Comparison of ENCODE assay signal across 2 cellular contexts in genomic region chr6:3336859-3337515, GRCh38.
TF ChIP-seq lines count a peak whose summit lies in the region.

No MANE protein-coding gene starts in this region.

TF ChIP-seq in GM23338, 12 proteins besides CTCF, POLR2A, EP300 and RAD21:
- TF ChIP-seq, protein P1, sequence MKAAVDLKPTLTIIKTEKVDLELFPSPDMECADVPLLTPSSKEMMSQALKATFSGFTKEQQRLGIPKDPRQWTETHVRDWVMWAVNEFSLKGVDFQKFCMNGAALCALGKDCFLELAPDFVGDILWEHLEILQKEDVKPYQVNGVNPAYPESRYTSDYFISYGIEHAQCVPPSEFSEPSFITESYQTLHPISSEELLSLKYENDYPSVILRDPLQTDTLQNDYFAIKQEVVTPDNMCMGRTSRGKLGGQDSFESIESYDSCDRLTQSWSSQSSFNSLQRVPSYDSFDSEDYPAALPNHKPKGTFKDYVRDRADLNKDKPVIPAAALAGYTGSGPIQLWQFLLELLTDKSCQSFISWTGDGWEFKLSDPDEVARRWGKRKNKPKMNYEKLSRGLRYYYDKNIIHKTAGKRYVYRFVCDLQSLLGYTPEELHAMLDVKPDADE (IDR thresholded peaks at IDR 0.05): no peak
- no peak for TF ChIP-seq ZNF462 (CRISPR knock-in tag; IDR thresholded peaks at IDR 0.05)
- TF ChIP-seq EZH2phosphoT487 (IDR thresholded peaks at IDR 0.05; ENCODE audit: unreplicated experiment): no peak
- no peak for TF ChIP-seq ZNF114 (CRISPR knock-in tag; IDR thresholded peaks at IDR 0.05)
- TF ChIP-seq STAT1 (IDR thresholded peaks at IDR 0.05; ENCODE audit: unreplicated experiment): no peak
- no peak for TF ChIP-seq CREB1 (CRISPR knock-in tag; IDR thresholded peaks at IDR 0.05; ENCODE audit: low read depth)
- TF ChIP-seq ZNF331 (CRISPR knock-in tag; IDR thresholded peaks at IDR 0.05; ENCODE audit: low read depth): no peak
- no peak for TF ChIP-seq POLR2AphosphoS5 (IDR thresholded peaks at IDR 0.05; ENCODE audit: low read depth)
- no peak for TF ChIP-seq JUNB (IDR thresholded peaks at IDR 0.05; ENCODE audit: unreplicated experiment)
- TF ChIP-seq, protein P2, sequence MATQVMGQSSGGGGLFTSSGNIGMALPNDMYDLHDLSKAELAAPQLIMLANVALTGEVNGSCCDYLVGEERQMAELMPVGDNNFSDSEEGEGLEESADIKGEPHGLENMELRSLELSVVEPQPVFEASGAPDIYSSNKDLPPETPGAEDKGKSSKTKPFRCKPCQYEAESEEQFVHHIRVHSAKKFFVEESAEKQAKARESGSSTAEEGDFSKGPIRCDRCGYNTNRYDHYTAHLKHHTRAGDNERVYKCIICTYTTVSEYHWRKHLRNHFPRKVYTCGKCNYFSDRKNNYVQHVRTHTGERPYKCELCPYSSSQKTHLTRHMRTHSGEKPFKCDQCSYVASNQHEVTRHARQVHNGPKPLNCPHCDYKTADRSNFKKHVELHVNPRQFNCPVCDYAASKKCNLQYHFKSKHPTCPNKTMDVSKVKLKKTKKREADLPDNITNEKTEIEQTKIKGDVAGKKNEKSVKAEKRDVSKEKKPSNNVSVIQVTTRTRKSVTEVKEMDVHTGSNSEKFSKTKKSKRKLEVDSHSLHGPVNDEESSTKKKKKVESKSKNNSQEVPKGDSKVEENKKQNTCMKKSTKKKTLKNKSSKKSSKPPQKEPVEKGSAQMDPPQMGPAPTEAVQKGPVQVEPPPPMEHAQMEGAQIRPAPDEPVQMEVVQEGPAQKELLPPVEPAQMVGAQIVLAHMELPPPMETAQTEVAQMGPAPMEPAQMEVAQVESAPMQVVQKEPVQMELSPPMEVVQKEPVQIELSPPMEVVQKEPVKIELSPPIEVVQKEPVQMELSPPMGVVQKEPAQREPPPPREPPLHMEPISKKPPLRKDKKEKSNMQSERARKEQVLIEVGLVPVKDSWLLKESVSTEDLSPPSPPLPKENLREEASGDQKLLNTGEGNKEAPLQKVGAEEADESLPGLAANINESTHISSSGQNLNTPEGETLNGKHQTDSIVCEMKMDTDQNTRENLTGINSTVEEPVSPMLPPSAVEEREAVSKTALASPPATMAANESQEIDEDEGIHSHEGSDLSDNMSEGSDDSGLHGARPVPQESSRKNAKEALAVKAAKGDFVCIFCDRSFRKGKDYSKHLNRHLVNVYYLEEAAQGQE (IDR thresholded peaks at IDR 0.05; ENCODE audit: unreplicated experiment): no peak
- TF ChIP-seq NANOG (IDR thresholded peaks at IDR 0.05; ENCODE audit: borderline replicate concordance): no peak
- TF ChIP-seq EZH2 (IDR thresholded peaks at IDR 0.05; ENCODE audit: low read depth, unreplicated experiment): no peak
TF ChIP-seq in GM23338: peak in this region for 0.

TF ChIP-seq in H1, 55 proteins besides CTCF, POLR2A, EP300 and RAD21:
- no peak for TF ChIP-seq ASH2L (IDR thresholded peaks at IDR 0.05; ENCODE audit: low read length)
- TF ChIP-seq BCL11A (IDR thresholded peaks at IDR 0.05; ENCODE audit: low read depth in 2 of 2, low read length in 2 of 2): no peak
- no peak for TF ChIP-seq YY1 (IDR thresholded peaks at IDR 0.05; ENCODE audit: low read depth, low read length)
- TF ChIP-seq CHD2 (IDR thresholded peaks at IDR 0.05; ENCODE audit: low read length): no peak
- TF ChIP-seq ZNF274 (IDR thresholded peaks at IDR 0.05; ENCODE audit: borderline replicate concordance, extremely low read depth, low read length): no peak
- TF ChIP-seq SP4 (IDR thresholded peaks at IDR 0.05; ENCODE audit: low read length): no peak
- no peak for TF ChIP-seq GTF2F1 (IDR thresholded peaks at IDR 0.05; ENCODE audit: borderline replicate concordance, low read depth, low read length)
- TF ChIP-seq TAF1 (IDR thresholded peaks at IDR 0.05; ENCODE audit: low read depth, low read length): no peak
- no peak for TF ChIP-seq RXRA (IDR thresholded peaks at IDR 0.05; ENCODE audit: insufficient read depth, low read depth, low read length)
- no peak for TF ChIP-seq EZH2 (IDR thresholded peaks at IDR 0.05; ENCODE audit: low read depth, low read length, severe bottlenecking)
- no peak for TF ChIP-seq CBX8 (IDR thresholded peaks at IDR 0.05; ENCODE audit: borderline replicate concordance, low read depth, low read length)
- no peak for TF ChIP-seq HDAC6 (IDR thresholded peaks at IDR 0.05; ENCODE audit: low read depth, low read length)
- TF ChIP-seq CTBP2 (IDR thresholded peaks at IDR 0.05; ENCODE audit: borderline replicate concordance, insufficient read depth, insufficient read length, low read length): no peak
- TF ChIP-seq CEBPB (IDR thresholded peaks at IDR 0.05; ENCODE audit: low read depth, low read length): no peak
- TF ChIP-seq EGR1 (IDR thresholded peaks at IDR 0.05; ENCODE audit: borderline replicate concordance, low read depth, low read length): no peak
